ENCODE assay signal across 23 cellular contexts in genomic region chr17:75142236-75142971, GRCh38.
"Had no signal": no experiment of that assay in that cellular context is flagged by ENCODE, and none has a peak within 500 bp of the region (broad histone marks: within the 10 kb centered on the region; RNA-seq: fewer than 3 reads in every experiment).

No MANE protein-coding gene starts in this region.

- H3K4me1 ChIP-seq: pancreas, upper lobe of left lung had no signal

- ATAC-seq: activated T-helper 17 cell treated with anti-CD3 and anti-CD28 coated beads, Interleukin-2, amount 50 U/mL, for 72 hours; left ventricle myocardium superior; mucosa of descending colon; pancreas; sciatic nerve; stimulated activated memory B cell treated with anti-CD40 and anti-IgM and Interleukin-4, amounts not matched to agents 10 μg/mL and 1 μg/mL and 100 μg/mL, for 72 hours; T-cell had no signal

- H3K9me3 Mint-ChIP-seq: activated naive CD8-positive, alpha-beta T cell treated with anti-CD3 and anti-CD28 coated beads for 36 hours; activated T-helper 17 cell treated with anti-CD3 and anti-CD28 coated beads, Interleukin-2, amount 50 U/mL, for 72 hours; naive B cell; stimulated activated memory B cell treated with anti-CD40 and anti-IgM and Interleukin-4, amounts not matched to agents 10 μg/mL and 1 μg/mL and 100 μg/mL, for 72 hours; T-cell had no signal

- H3K4me2 ChIP-seq: smooth muscle cell had no signal

- H3K36me3 ChIP-seq: pancreas had no signal

- H3K27me3 ChIP-seq: cardiac muscle cell, pancreas, testis, upper lobe of left lung had no signal

- H3K4me3 Mint-ChIP-seq: activated naive CD8-positive, alpha-beta T cell treated with anti-CD3 and anti-CD28 coated beads for 36 hours; activated T-helper 17 cell treated with anti-CD3 and anti-CD28 coated beads, Interleukin-2, amount 50 U/mL, for 72 hours; stimulated activated memory B cell treated with anti-CD40 and anti-IgM and Interleukin-4, amounts not matched to agents 10 μg/mL and 1 μg/mL and 100 μg/mL, for 72 hours; T-cell had no signal

- H3K27ac Mint-ChIP-seq: activated naive CD8-positive, alpha-beta T cell treated with anti-CD3 and anti-CD28 coated beads for 36 hours had no signal

- H3K9me3 ChIP-seq: mucosa of descending colon, pancreas, testis, upper lobe of left lung had no signal

- DNase-seq: activated CD4-positive, alpha-beta T cell treated with anti-CD3 and anti-CD28 coated beads for 1 hour; activated CD4-positive, alpha-beta T cell treated with anti-CD3 and anti-CD28 coated beads, Interleukin-2, amount 50 U/mL, for 4 hours; activated naive CD4-positive, alpha-beta T cell; activated naive CD8-positive, alpha-beta T cell treated with anti-CD3 and anti-CD28 coated beads for 36 hours; activated T-cell treated with anti-CD3 and anti-CD28 coated beads for 4 hours; amniotic stem cell; dermis blood vessel endothelial cell; effector memory CD4-positive, alpha-beta T cell; foreskin fibroblast; left ventricle myocardium superior; mucosa of descending colon; naive B cell; pancreas; stimulated activated CD4-positive, alpha-beta T cell treated with anti-CD3 and anti-CD28 coated beads, Interleukin-4, amount 100 ng/mL, for 24 hours; T-cell; T1000; testis; upper lobe of left lung had no signal

- H3K27ac ChIP-seq: cardiac muscle cell, pancreas, testis, upper lobe of left lung had no signal

- H3K27me3 Mint-ChIP-seq: activated naive CD8-positive, alpha-beta T cell treated with anti-CD3 and anti-CD28 coated beads for 36 hours; activated T-helper 17 cell treated with anti-CD3 and anti-CD28 coated beads, Interleukin-2, amount 50 U/mL, for 72 hours; naive B cell; stimulated activated memory B cell treated with anti-CD40 and anti-IgM and Interleukin-4, amounts not matched to agents 10 μg/mL and 1 μg/mL and 100 μg/mL, for 72 hours; T-cell had no signal

- H3K4me3 ChIP-seq: cardiac muscle cell, mucosa of descending colon, pancreas, smooth muscle cell, testis, upper lobe of left lung had no signal
